10 cellular contexts compared by ENCODE assay signal in the genomic region with DNA sequence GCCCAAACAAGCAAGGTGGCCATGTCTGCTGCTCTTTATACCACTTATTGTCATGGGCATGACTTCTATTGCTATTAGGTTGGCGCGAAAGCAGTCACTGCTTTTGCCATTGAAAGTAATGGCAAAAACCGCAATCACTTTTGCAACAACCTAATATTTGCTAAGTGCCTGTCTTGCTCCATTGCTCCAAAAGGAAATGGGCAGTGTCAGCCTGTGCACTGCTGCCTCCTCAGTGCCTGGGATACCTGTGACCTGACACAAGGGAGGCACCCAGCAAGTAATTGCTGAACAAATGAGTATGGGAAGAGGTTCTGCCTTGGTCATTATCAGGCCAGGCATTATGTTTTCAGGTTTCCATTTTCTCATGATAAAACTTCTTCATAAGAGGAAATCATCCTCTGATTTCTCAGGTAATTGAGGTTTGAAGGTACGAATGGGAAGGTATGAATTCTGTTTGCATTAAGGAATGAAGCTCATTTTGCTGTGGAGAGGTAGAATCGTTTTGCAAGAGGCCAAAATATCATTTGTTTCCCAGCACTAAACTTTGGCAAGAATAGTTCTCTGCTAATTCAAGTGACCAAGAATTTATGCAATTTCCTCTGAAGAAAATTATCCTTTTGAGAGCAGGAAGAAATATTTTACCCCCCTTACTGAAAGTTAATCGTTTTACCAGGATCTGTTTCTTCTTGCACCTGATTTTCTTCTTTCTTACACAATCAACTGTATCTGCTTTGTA.
DNase-seq lines count a peak whose midpoint lies in the region; ATAC-seq and TF ChIP-seq lines count a peak whose summit lies in the region.
"Had no signal": no experiment of that assay in that cellular context is flagged by ENCODE, and none has a peak within 500 bp of the region (broad histone marks: within the 10 kb centered on the region; RNA-seq: fewer than 3 reads in every experiment).

No MANE protein-coding gene starts in this region.

- WGBS in sigmoid colon, 2 donors = 78 to 83% methylated on average over 6 of the region's 6 CpGs

- H3K36me3 ChIP-seq in ascending aorta = no peaks in the 10 kb centered on the region
- H3K36me3 ChIP-seq in left ventricle myocardium inferior = no peaks in the 10 kb centered on the region
- no peaks in the 10 kb centered on the region for H3K36me3 ChIP-seq in sigmoid colon

- no peaks in the 10 kb centered on the region for H3K36me3 Mint-ChIP-seq in CD4-positive, alpha-beta T cell (ENCODE audit: low read depth)
- H3K36me3 Mint-ChIP-seq: memory B cell had no signal

- no peak for TF ChIP-seq POLR2A in sigmoid colon (IDR thresholded peaks at IDR 0.05)

- POLR2A ChIA-PET in CD4-positive, alpha-beta T cell (lab: Charles Lee) = no interaction called here

- H3K4me3 ChIP-seq in ascending aorta (peak overlapping the region in 1 of 2 donors; percentile 4), left ventricle myocardium inferior (no peak overlapping the region), sigmoid colon (no peak overlapping the region)

- peak overlapping the region; percentile 85 to 91 for H3K27ac ChIP-seq in ascending aorta
- H3K27ac ChIP-seq in left ventricle myocardium inferior (replicated peaks) = peak overlapping the region; percentile 93
- peak overlapping the region; percentile 58 to 84 (median 75) for H3K27ac ChIP-seq in sigmoid colon
- no peak overlapping the region for H3K27ac ChIP-seq in CD4-positive, alpha-beta T cell (ENCODE audit: low read depth, low read length)

- TF ChIP-seq EP300 in sigmoid colon (IDR thresholded peaks at IDR 0.05) = no peak

- H3K27me3 ChIP-seq in ascending aorta (no peaks in the 10 kb centered on the region), left ventricle myocardium inferior (ENCODE audit: low read depth) (no peaks in the 10 kb centered on the region), sigmoid colon (no peaks in the 10 kb centered on the region)
- no peaks in the 10 kb centered on the region for H3K27me3 ChIP-seq in CD4-positive, alpha-beta T cell (ENCODE audit: control insufficient read depth, insufficient read depth, low read length)

- H3K9me3 Mint-ChIP-seq in CD4-positive, alpha-beta T cell = no peaks in the 10 kb centered on the region
- H3K9me3 Mint-ChIP-seq: memory B cell had no signal

- CTCF ChIA-PET in CD4-positive, alpha-beta T cell (lab: Charles Lee) = no interaction called here

- intact Hi-C loops in ascending aorta (cut with DNase I) = loop anchor here (5.0 kb wide), 1 partner anchor 532 kb away; no protein-coding TSS in a partner anchor
- intact Hi-C loops in left ventricle myocardium inferior (cut with micrococcal nuclease) = no loop called here
- intact Hi-C loops in sigmoid colon (cut with DNase I) = no loop called here
- intact Hi-C loops in CD4-positive, alpha-beta T cell (cut with DNase I, micrococcal nuclease) = no loop called here

- no peaks in the 10 kb centered on the region for H3K27me3 Mint-ChIP-seq in CD4-positive, alpha-beta T cell
- H3K27me3 Mint-ChIP-seq: memory B cell had no signal

- TF ChIP-seq CTCF in ascending aorta (IDR thresholded peaks at IDR 0.05) (no peak), left ventricle myocardium inferior (IDR thresholded peaks at IDR 0.05; ENCODE audit: borderline replicate concordance) (no peak), sigmoid colon (IDR thresholded peaks at IDR 0.05) (no peak)
- TF ChIP-seq CTCF in CD4-positive, alpha-beta T cell (IDR thresholded peaks at IDR 0.05) = no peak

- no peaks in the 10 kb centered on the region for H3K4me1 Mint-ChIP-seq in CD4-positive, alpha-beta T cell (ENCODE audit: low read depth)
- H3K4me1 Mint-ChIP-seq: memory B cell had no signal

- ATAC-seq in GM19452 (IDR thresholded peaks at IDR 0.05; ENCODE audit: unreplicated experiment) = no peak
- no peak for ATAC-seq in CD4-positive, alpha-beta T cell (ENCODE audit: poor library complexity)
- no peak for ATAC-seq in GM21737 (IDR thresholded peaks at IDR 0.05; ENCODE audit: unreplicated experiment)

- H3K9me3 ChIP-seq in ascending aorta (no peaks in the 10 kb centered on the region), left ventricle myocardium inferior (replicated peaks) (peaks cover 5% of the 10 kb centered on the region), sigmoid colon (no peaks in the 10 kb centered on the region)
- H3K9me3 ChIP-seq in CD4-positive, alpha-beta T cell (ENCODE audit: control insufficient read depth, low read length) = no peaks in the 10 kb centered on the region

- H3K27ac Mint-ChIP-seq in CD4-positive, alpha-beta T cell = no peak overlapping the region
- H3K27ac Mint-ChIP-seq: memory B cell had no signal

- H3K4me1 ChIP-seq in ascending aorta (peaks cover 11 to 24% of the 10 kb centered on the region in 2 donors), left ventricle myocardium inferior (peaks cover 37% of the 10 kb centered on the region), sigmoid colon (peaks cover 2 to 15% (median 10%) of the 10 kb centered on the region in 4 donors)

- peak; percentile 9 for DNase-seq in COLO829 (ENCODE audit: low spot score)
- no peak for DNase-seq in ascending aorta (ENCODE audit: low spot score in 2 of 2)
- no peak for DNase-seq in left ventricle myocardium inferior
- DNase-seq in sigmoid colon = no peak
- DNase-seq in CD4-positive, alpha-beta T cell = no peak
- DNase-seq in activated CD4-positive, alpha-beta T cell treated with anti-CD3 and anti-CD28 coated beads for 48 hours = no peak
- DNase-seq: NCI-H1436 had no signal

- no peak overlapping the region for H3K4me3 Mint-ChIP-seq in CD4-positive, alpha-beta T cell
- H3K4me3 Mint-ChIP-seq: memory B cell had no signal
